Comparison of ENCODE assay signal across 11 cellular contexts in genomic region chr6:143223895-143224294, GRCh38.
DNase-seq lines count a peak whose midpoint lies in the region; ATAC-seq and TF ChIP-seq lines count a peak whose summit lies in the region.
"Had no signal": no experiment of that assay in that cellular context is flagged by ENCODE, and none has a peak within 500 bp of the region (broad histone marks: within the 10 kb centered on the region; RNA-seq: fewer than 3 reads in every experiment).

No MANE protein-coding gene starts in this region.

- no peaks in the 10 kb centered on the region for H3K9me3 ChIP-seq in hepatocyte (ENCODE audit: low read depth)
- H3K9me3 ChIP-seq in psoas muscle = no peaks in the 10 kb centered on the region
- no peaks in the 10 kb centered on the region for H3K9me3 ChIP-seq in BE2C
- H3K9me3 ChIP-seq: breast epithelium had no signal

- no peaks in the 10 kb centered on the region for H3K9me3 Mint-ChIP-seq in HFFc6
- H3K9me3 Mint-ChIP-seq: mesothelial cell of epicardium had no signal

- no peak for TF ChIP-seq CTCF in brain microvascular endothelial cell (IDR thresholded peaks at IDR 0.05; ENCODE audit: low read depth, low read length, missing control alignments)
- no peak for TF ChIP-seq CTCF in hepatocyte (IDR thresholded peaks at IDR 0.05; ENCODE audit: poor library complexity)
- TF ChIP-seq CTCF in psoas muscle (IDR thresholded peaks at IDR 0.05) = no peak
- TF ChIP-seq CTCF in BE2C (IDR thresholded peaks at IDR 0.05; ENCODE audit: low read depth, low read length) = no peak
- TF ChIP-seq CTCF in HFFc6 (IDR thresholded peaks at IDR 0.05) = no peak

- no peak overlapping the region for H3K4me3 ChIP-seq in brain microvascular endothelial cell (ENCODE audit: low read depth, low read length)
- H3K4me3 ChIP-seq in hepatocyte = no peak overlapping the region
- no peak overlapping the region for H3K4me3 ChIP-seq in psoas muscle
- H3K4me3 ChIP-seq in BE2C (ENCODE audit: low read depth, low read length) = no peak overlapping the region
- H3K4me3 ChIP-seq: breast epithelium had no signal

- H3K4me1 ChIP-seq in hepatocyte (ENCODE audit: insufficient read depth) = peaks cover 12% of the 10 kb centered on the region
- peaks cover 25% of the 10 kb centered on the region for H3K4me1 ChIP-seq in psoas muscle
- H3K4me1 ChIP-seq in BE2C = no peaks in the 10 kb centered on the region
- H3K4me1 ChIP-seq: breast epithelium had no signal

- no peak overlapping the region for H3K4me3 Mint-ChIP-seq in HFFc6
- H3K4me3 Mint-ChIP-seq: mesothelial cell of epicardium had no signal

- H3K36me3 Mint-ChIP-seq in HFFc6 (ENCODE audit: low read depth) = peaks cover 21% of the 10 kb centered on the region
- H3K36me3 Mint-ChIP-seq: mesothelial cell of epicardium had no signal

- ATAC-seq in psoas muscle (peak; percentile 68 to 87 (median 81)), HG03565 (IDR thresholded peaks at IDR 0.05; ENCODE audit: unreplicated experiment) (no peak), HG03442 (IDR thresholded peaks at IDR 0.05; ENCODE audit: unreplicated experiment) (no peak)

- H3K79me2 ChIP-seq in hepatocyte = peaks cover 4% of the 10 kb centered on the region

- H3K4me2 ChIP-seq in hepatocyte = peak overlapping the region; percentile 38

- no peaks in the 10 kb centered on the region for H3K27me3 ChIP-seq in brain microvascular endothelial cell (replicated peaks)
- H3K27me3 ChIP-seq in hepatocyte = no peaks in the 10 kb centered on the region
- H3K27me3 ChIP-seq in psoas muscle (ENCODE audit: insufficient read depth in 3 of 3, low read length in 2 of 3) = no peaks in the 10 kb centered on the region
- H3K27me3 ChIP-seq in BE2C = no peaks in the 10 kb centered on the region
- H3K27me3 ChIP-seq: breast epithelium had no signal

- DNase-seq in DMS53 (lab: John Stamatoyannopoulos, UW) (peak; percentile 79), brain microvascular endothelial cell (peak; percentile 46), hepatocyte (ENCODE audit: low spot score) (peak; percentile 84), psoas muscle (peak; percentile 43 to 49), BE2C (no peak), HFFc6 (no peak)
- DNase-seq: activated CD4-positive, CD25-positive, alpha-beta regulatory T cell had no signal

- H3K36me3 ChIP-seq in brain microvascular endothelial cell (replicated peaks) (no peaks in the 10 kb centered on the region), hepatocyte (replicated peaks; ENCODE audit: insufficient read depth, low read depth) (no peaks in the 10 kb centered on the region), psoas muscle (ENCODE audit: insufficient read depth in 1 of 2, low read depth in 1 of 2) (no peaks in the 10 kb centered on the region), BE2C (no peaks in the 10 kb centered on the region)
- H3K36me3 ChIP-seq: breast epithelium had no signal

- 68% methylated on average over 8 of the region's 8 CpGs for WGBS in hepatocyte (ENCODE audit: low lambda C conversion rate, missing lambda C conversion rate)
- 22 to 28% (median 24%) methylated on average over 8 of the region's 8 CpGs for WGBS in psoas muscle, 3 donors

- H3K4me1 Mint-ChIP-seq in HFFc6 (ENCODE audit: low read depth) = peaks cover 13% of the 10 kb centered on the region

- H3K9me2 ChIP-seq in hepatocyte (replicated peaks; ENCODE audit: insufficient read depth) = no peaks in the 10 kb centered on the region

- H3K27ac ChIP-seq in brain microvascular endothelial cell = no peak overlapping the region
- H3K27ac ChIP-seq in hepatocyte = peak overlapping the region; percentile 93
- H3K27ac ChIP-seq in psoas muscle = peak overlapping the region; percentile 59
- H3K27ac ChIP-seq: breast epithelium had no signal

- H3K27me3 Mint-ChIP-seq in HFFc6 (ENCODE audit: insufficient read depth) = no peaks in the 10 kb centered on the region; the same call in 1 of the 2 replicates

- H4K20me1 ChIP-seq in hepatocyte (ENCODE audit: insufficient read depth, poor library complexity, severe bottlenecking) = no peaks in the 10 kb centered on the region

- H3K27ac Mint-ChIP-seq in HFFc6 = no peak overlapping the region
- H3K27ac Mint-ChIP-seq: mesothelial cell of epicardium had no signal

- in situ Hi-C loops in brain microvascular endothelial cell (cut with HindIII; ENCODE audit: low pct_ligation_motif_present, low sequenced_read_pairs) = no loop called here

- intact Hi-C loops in psoas muscle (cut with DNase I) = loop anchor here in 1 of 2 donors (5.0 kb wide), 1 partner anchor 62 kb away; no protein-coding TSS in a partner anchor

- no peak overlapping the region for H2AFZ ChIP-seq in hepatocyte

Comparison
In these comparisons a context has a peak if more than half of its experiments do, and no peak if none do; other contexts are left out.
1. DNase-seq: peak in DMS53 (single experiment), brain microvascular endothelial cell (single experiment), hepatocyte (single experiment) and psoas muscle (2 of 2); none in BE2C (single experiment) and HFFc6 (single experiment).
2. ATAC-seq: peak in psoas muscle (4 of 4); none in HG03565 (single experiment) and HG03442 (single experiment).